In genomic region chr19:7262470-7262869, GRCh38 we compare ENCODE assay signal across 17 cellular contexts.
"Had no signal": no experiment of that assay in that cellular context is flagged by ENCODE, and none has a peak within 500 bp of the region (broad histone marks: within the 10 kb centered on the region; RNA-seq: fewer than 3 reads in every experiment).

No MANE protein-coding gene starts in this region.

- H3K4me1 Mint-ChIP-seq: activated naive CD4-positive, alpha-beta T cell treated with anti-CD3 and anti-CD28 coated beads, Interleukin-2, amount 50 U/mL, for 24 hours; central memory CD8-positive, alpha-beta T cell had no signal

- DNase-seq: activated CD4-positive, alpha-beta T cell treated with anti-CD3 and anti-CD28 coated beads, Interleukin-2, amount 50 U/mL, for 4 hours; activated gamma-delta T cell; brain microvascular endothelial cell; gastrocnemius medialis; heart left ventricle; naive B cell; ovary; stimulated activated CD8-positive, alpha-beta memory T cell treated with anti-CD3 and anti-CD28 coated beads, Interleukin-4, amount 100 ng/mL, for 48 hours; stimulated activated naive CD4-positive, alpha-beta T cell; T-helper 2 cell; trophoblast cell had no signal

- H3K4me3 ChIP-seq: coronary artery, gastrocnemius medialis, heart left ventricle, mucosa of descending colon, ovary had no signal

- H3K27me3 Mint-ChIP-seq: activated naive CD4-positive, alpha-beta T cell treated with anti-CD3 and anti-CD28 coated beads, Interleukin-2, amount 50 U/mL, for 24 hours; naive B cell had no signal

- H3K4me3 Mint-ChIP-seq: activated naive CD4-positive, alpha-beta T cell treated with anti-CD3 and anti-CD28 coated beads, Interleukin-2, amount 50 U/mL, for 24 hours; central memory CD8-positive, alpha-beta T cell; memory B cell; naive B cell had no signal

- H3K9me3 ChIP-seq: gastrocnemius medialis, mucosa of descending colon, ovary had no signal

- ATAC-seq: gastrocnemius medialis, mucosa of descending colon had no signal

- H3K27ac Mint-ChIP-seq: activated naive CD4-positive, alpha-beta T cell treated with anti-CD3 and anti-CD28 coated beads, Interleukin-2, amount 50 U/mL, for 24 hours; memory B cell; naive B cell had no signal

- H3K36me3 Mint-ChIP-seq: activated naive CD4-positive, alpha-beta T cell treated with anti-CD3 and anti-CD28 coated beads, Interleukin-2, amount 50 U/mL, for 24 hours had no signal

- H3K9me3 Mint-ChIP-seq: activated naive CD4-positive, alpha-beta T cell treated with anti-CD3 and anti-CD28 coated beads, Interleukin-2, amount 50 U/mL, for 24 hours; central memory CD8-positive, alpha-beta T cell; memory B cell had no signal

- H3K27ac ChIP-seq: brain microvascular endothelial cell, coronary artery, WERI-Rb-1 had no signal

- H3K27me3 ChIP-seq: brain microvascular endothelial cell, gastrocnemius medialis, heart left ventricle, ovary had no signal

- H3K36me3 ChIP-seq: brain microvascular endothelial cell, ovary had no signal
